17 cellular contexts compared by ENCODE assay signal in genomic region chr10:79356104-79356503, GRCh38. TPM values are rescaled to one million over a fixed set of nuclear protein-coding genes. Genes with fewer than 3 reads are reported as not detected.
A peak's percentile ranks its signal among the peaks of the same experiment; 100 is the strongest.
DNase-seq lines count a peak whose midpoint lies in the region; ATAC-seq and TF ChIP-seq lines count a peak whose summit lies in the region.
"Had no signal": no experiment of that assay in that cellular context is flagged by ENCODE, and none has a peak within 500 bp of the region (broad histone marks: within the 10 kb centered on the region; RNA-seq: fewer than 3 reads in every experiment).

No MANE protein-coding gene starts in this region.

- peaks cover 7% of the 10 kb centered on the region for H3F3A ChIP-seq in MM.1S (ENCODE audit: insufficient read depth, low read length)

- no peaks in the 10 kb centered on the region for H3K9me2 ChIP-seq in MM.1S (replicated peaks; ENCODE audit: insufficient read depth, low read length)

- TF ChIP-seq POLR2A in right lobe of liver (IDR thresholded peaks at IDR 0.05): no peak

- WGBS in right lobe of liver (ENCODE audit: insufficient coverage, low coverage, low lambda C conversion rate, missing lambda C conversion rate): 67% methylated on average over 3 of the region's 5 CpGs

- in situ Hi-C loops in GM13976 (cut with MboI; ENCODE audit: low sequenced_read_pairs, unreplicated experiment): no loop called here

- peak; percentile 78 to 82 for DNase-seq in AML-193 (lab: John Stamatoyannopoulos, UW)
- peak; percentile 26 for DNase-seq in GM13976 (ENCODE audit: low spot score)
- peak; percentile 42 for DNase-seq in SKM-1 (lab: John Stamatoyannopoulos, UW; ENCODE audit: unreplicated experiment)
- no peak for DNase-seq in right lobe of liver
- no peak for DNase-seq in NCI-H2107 treated with DMSO at 0.1 percent for 48 hours (lab: John Stamatoyannopoulos, UW; ENCODE audit: unreplicated experiment)
- DNase-seq in MM.1S: no peak
- no peak for DNase-seq in SJCRH30
- DNase-seq in cardiac septum (ENCODE audit: low spot score): no peak
- DNase-seq: activated T-cell treated with anti-CD3 and anti-CD28 coated beads, Interleukin-2, amount 50 U/mL, for 4 hours; C1 segment of cervical spinal cord; dorsolateral prefrontal cortex; HCEC 1CT; NCI-H1092 treated with DMSO at 0.1 percent for 48 hours; NCI-H510A treated with DMSO at 0.1 percent for 48 hours; psoas muscle had no signal

- no peak overlapping the region for H2AFZ ChIP-seq in MM.1S (ENCODE audit: low read length)

- intact Hi-C loops in right lobe of liver (cut with DNase I) (no loop called here), cardiac septum (cut with DNase I) (no loop called here)

- no peak for TF ChIP-seq CTCF in GM13976 (IDR thresholded peaks at IDR 0.05; ENCODE audit: borderline replicate concordance, control extremely low read depth, extremely low read depth, insufficient read depth, missing control alignments)
- no peak for TF ChIP-seq CTCF in right lobe of liver (IDR thresholded peaks at IDR 0.05)
- TF ChIP-seq CTCF in MM.1S (IDR thresholded peaks at IDR 0.05; ENCODE audit: low read length): no peak

- no peak overlapping the region for H3K4me3 ChIP-seq in right lobe of liver
- no peak overlapping the region for H3K4me3 ChIP-seq in MM.1S (ENCODE audit: low read length)
- H3K4me3 ChIP-seq in SJCRH30: no peak overlapping the region
- H3K4me3 ChIP-seq: ascending aorta, dorsolateral prefrontal cortex, psoas muscle had no signal

- H4K20me1 ChIP-seq in MM.1S (ENCODE audit: insufficient read depth, low read length): peaks cover 16% of the 10 kb centered on the region

- ATAC-seq in right lobe of liver: peak in 3 of 4 donors; percentile 9 to 22 (median 10)
- ATAC-seq: psoas muscle had no signal

- H3K4me2 ChIP-seq in MM.1S (ENCODE audit: low read depth, low read length): no peak overlapping the region

- H3K79me2 ChIP-seq in MM.1S (ENCODE audit: low read length): peaks cover 41% of the 10 kb centered on the region

- H3K9me3 ChIP-seq in right lobe of liver (no peaks in the 10 kb centered on the region), MM.1S (replicated peaks; ENCODE audit: insufficient read depth, low read length) (no peaks in the 10 kb centered on the region), SJCRH30 (replicated peaks) (no peaks in the 10 kb centered on the region)
- H3K9me3 ChIP-seq: ascending aorta, psoas muscle had no signal

- H3K9ac ChIP-seq in MM.1S (ENCODE audit: low read length): no peak overlapping the region

- H3K27ac ChIP-seq in right lobe of liver: no peak overlapping the region
- no peak overlapping the region for H3K27ac ChIP-seq in MM.1S (ENCODE audit: low read length)
- no peak overlapping the region for H3K27ac ChIP-seq in SJCRH30
- H3K27ac ChIP-seq: ascending aorta, dorsolateral prefrontal cortex, psoas muscle, VCaP had no signal

- H3K27me3 ChIP-seq in right lobe of liver (no peaks in the 10 kb centered on the region), MM.1S (replicated peaks; ENCODE audit: insufficient read depth, low read length) (no peaks in the 10 kb centered on the region), SJCRH30 (no peaks in the 10 kb centered on the region)
- H3K27me3 ChIP-seq: ascending aorta, dorsolateral prefrontal cortex had no signal

- H3K36me3 ChIP-seq in right lobe of liver (peaks cover 0 to 39% (median 28%) of the 10 kb centered on the region in 4 donors), MM.1S (replicated peaks; ENCODE audit: insufficient read depth, low read length) (peaks cover 28% of the 10 kb centered on the region), SJCRH30 (peaks cover 45% of the 10 kb centered on the region)

- peaks cover 0 to 10% (median 0%) of the 10 kb centered on the region in 4 donors for H3K4me1 ChIP-seq in right lobe of liver
- no peaks in the 10 kb centered on the region for H3K4me1 ChIP-seq in MM.1S (ENCODE audit: low read length)
- no peaks in the 10 kb centered on the region for H3K4me1 ChIP-seq in SJCRH30
- H3K4me1 ChIP-seq: ascending aorta had no signal

RNA-seq across cellular contexts. Expression of gene PPIF, which starts 8.8 kb away (rescaled TPM):
- total RNA-seq in right lobe of liver (100 to 1,000 TPM in 1 of 6 experiments, 10 to 100 TPM in 5; 53.7 to 106 (median 90.1) TPM), cardiac septum (115 TPM)
- 98.8 and 103 TPM in 2 replicates for total RNA-seq in SJCRH30 (2014; rRNA removed; shearing (Covaris generic))

Comparison
In these comparisons a context has a peak if more than half of its experiments do, and no peak if none do; other contexts are left out.
1. DNase-seq: peak in AML-193 (2 of 2), GM13976 (single experiment) and SKM-1 (single experiment); none in right lobe of liver (0 of 3), NCI-H2107 treated with DMSO at 0.1 percent for 48 hours (single experiment), MM.1S (single experiment), SJCRH30 (0 of 2) and cardiac septum (single experiment).